Comparison of ENCODE assay signal across 9 cellular contexts in the genomic region with DNA sequence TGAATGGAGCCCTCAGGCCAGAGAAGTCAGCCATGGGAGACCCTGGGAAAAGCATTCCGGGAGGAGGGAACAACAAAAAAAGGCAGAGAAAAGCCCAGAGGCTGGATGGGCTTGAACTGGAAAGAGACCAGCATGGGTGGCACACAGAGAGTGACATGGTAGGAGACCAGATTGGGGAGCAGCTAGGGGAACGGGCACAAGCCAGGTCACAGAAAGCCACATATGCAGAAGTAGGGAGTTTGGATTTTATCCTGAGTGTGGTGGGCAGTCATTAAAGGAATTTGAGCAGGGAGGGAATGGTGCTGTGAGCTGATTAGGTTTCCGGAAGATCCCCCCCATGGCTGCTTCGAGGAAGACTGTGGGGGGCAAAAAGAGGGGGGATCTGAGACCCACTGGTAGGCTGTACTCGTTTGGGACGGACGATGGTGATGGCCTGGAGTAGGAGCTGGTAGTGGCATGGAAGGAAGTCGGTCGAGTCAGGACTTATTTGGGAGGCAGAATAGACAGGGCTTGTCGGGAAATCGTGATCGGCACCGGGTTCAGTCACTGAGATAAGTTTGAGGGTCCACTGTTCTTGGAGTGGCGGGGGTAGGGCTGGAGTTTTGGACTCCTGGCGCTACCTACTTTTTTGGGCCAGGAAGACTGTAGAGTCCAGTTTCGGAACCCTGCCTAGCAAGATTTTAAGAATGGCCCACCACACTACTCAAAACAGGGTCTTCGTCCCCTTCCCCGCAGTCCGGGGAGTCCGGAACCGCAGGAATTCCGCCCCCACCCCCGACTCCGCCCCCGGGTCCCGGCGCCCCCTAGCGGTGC. TPM values are rescaled to one million over a fixed set of nuclear protein-coding genes. Genes with fewer than 3 reads are reported as not detected.
A peak's percentile ranks its signal among the peaks of the same experiment; 100 is the strongest.
DNase-seq lines count a peak whose midpoint lies in the region; ATAC-seq and TF ChIP-seq lines count a peak whose summit lies in the region.
"Had no signal": no experiment of that assay in that cellular context is flagged by ENCODE, and none has a peak within 500 bp of the region (broad histone marks: within the 10 kb centered on the region; RNA-seq: fewer than 3 reads in every experiment).

No MANE protein-coding gene starts in this region.

- H3K4me3 ChIP-seq in CD8-positive, alpha-beta memory T cell (ENCODE audit: low read length): peak overlapping the region; percentile 97
- H3K4me3 ChIP-seq in HUES6 (ENCODE audit: low read depth, low read length): peak overlapping the region; percentile 70
- H3K4me3 ChIP-seq in ascending aorta: peak overlapping the region; percentile 62 to 83

- H3K36me3 Mint-ChIP-seq in CD8-positive, alpha-beta memory T cell: peaks cover 0 to 26% (median 0%) of the 10 kb centered on the region in 3 donors
- peaks cover 6 to 7% of the 10 kb centered on the region in 2 donors for H3K36me3 Mint-ChIP-seq in stimulated activated naive B cell treated with anti-CD40 and anti-IgM and Interleukin-4, amounts not matched to agents 10 μg/mL and 1 μg/mL and 100 μg/mL, for 72 hours

- no peaks in the 10 kb centered on the region for H3K27me3 ChIP-seq in CD8-positive, alpha-beta memory T cell (ENCODE audit: insufficient read depth, low read length, poor library complexity, severe bottlenecking)
- H3K27me3 ChIP-seq in HUES6 (ENCODE audit: control insufficient read depth, insufficient read depth, low read length) (no peaks in the 10 kb centered on the region), ascending aorta (no peaks in the 10 kb centered on the region)

- POLR2A ChIA-PET in CD8-positive, alpha-beta memory T cell (lab: Charles Lee): interaction anchor here (0.7 to 1.0 kb wide), 2 partner anchors 18 to 41 kb away, joined by 3 to 4 read pairs; no protein-coding TSS in a partner anchor

- H3K9ac ChIP-seq in HUES6 (ENCODE audit: low read length): peak overlapping the region; percentile 91

- peaks cover 20% of the 10 kb centered on the region for H3K4me1 ChIP-seq in CD8-positive, alpha-beta memory T cell (ENCODE audit: insufficient read depth, low read length)
- H3K4me1 ChIP-seq in HUES6 (ENCODE audit: control insufficient read depth, insufficient read depth, low read length): peaks cover 5% of the 10 kb centered on the region; the same call in 1 of the 2 replicates
- peaks cover 14 to 30% of the 10 kb centered on the region in 2 donors for H3K4me1 ChIP-seq in ascending aorta

- no peaks in the 10 kb centered on the region for H3K9me3 ChIP-seq in CD8-positive, alpha-beta memory T cell (ENCODE audit: low read length)
- H3K9me3 ChIP-seq in HUES6 (ENCODE audit: control insufficient read depth, insufficient read depth, low read depth, low read length): no peaks in the 10 kb centered on the region
- H3K9me3 ChIP-seq in ascending aorta: no peaks in the 10 kb centered on the region

- ATAC-seq in stimulated activated naive B cell treated with anti-CD40 and anti-IgM and Interleukin-4, amounts not matched to agents 10 μg/mL and 1 μg/mL and 100 μg/mL, for 72 hours (replicated peaks): no peak
- ATAC-seq in HG03108 (IDR thresholded peaks at IDR 0.05; ENCODE audit: unreplicated experiment) (no peak), HG02870 (IDR thresholded peaks at IDR 0.05; ENCODE audit: unreplicated experiment) (no peak)

- peaks cover 27 to 35% (median 35%) of the 10 kb centered on the region in 3 donors for H3K4me1 Mint-ChIP-seq in CD8-positive, alpha-beta memory T cell
- H3K4me1 Mint-ChIP-seq in stimulated activated naive B cell treated with anti-CD40 and anti-IgM and Interleukin-4, amounts not matched to agents 10 μg/mL and 1 μg/mL and 100 μg/mL, for 72 hours: peaks cover 15 to 21% of the 10 kb centered on the region in 2 donors

- DNase-seq in CD8-positive, alpha-beta memory T cell: no peak
- DNase-seq in ascending aorta (ENCODE audit: low spot score in 2 of 2): no peak
- peak; percentile 25 for DNase-seq in iris pigment epithelial cell (ENCODE audit: low read depth)
- no peak for DNase-seq in stimulated activated naive B cell treated with anti-CD40 and anti-IgM and Interleukin-4, amounts not matched to agents 10 μg/mL and 1 μg/mL and 100 μg/mL, for 72 hours
- DNase-seq in LoVo (ENCODE audit: low spot score): no peak

- peaks cover 0 to 5% of the 10 kb centered on the region in 2 donors for H3K27me3 Mint-ChIP-seq in CD8-positive, alpha-beta memory T cell
- no peaks in the 10 kb centered on the region for H3K27me3 Mint-ChIP-seq in stimulated activated naive B cell treated with anti-CD40 and anti-IgM and Interleukin-4, amounts not matched to agents 10 μg/mL and 1 μg/mL and 100 μg/mL, for 72 hours

- H3K4me3 Mint-ChIP-seq in CD8-positive, alpha-beta memory T cell: peak overlapping the region; percentile 90 to 99 (median 96)
- peak overlapping the region; percentile 83 to 93 for H3K4me3 Mint-ChIP-seq in stimulated activated naive B cell treated with anti-CD40 and anti-IgM and Interleukin-4, amounts not matched to agents 10 μg/mL and 1 μg/mL and 100 μg/mL, for 72 hours

- H3K27ac Mint-ChIP-seq in CD8-positive, alpha-beta memory T cell: peak overlapping the region; percentile 94 to 100 (median 98)
- H3K27ac Mint-ChIP-seq in stimulated activated naive B cell treated with anti-CD40 and anti-IgM and Interleukin-4, amounts not matched to agents 10 μg/mL and 1 μg/mL and 100 μg/mL, for 72 hours: peak overlapping the region; percentile 95

- no peaks in the 10 kb centered on the region for H3K36me3 ChIP-seq in CD8-positive, alpha-beta memory T cell (ENCODE audit: insufficient read depth, low read length)
- peaks cover 12% of the 10 kb centered on the region for H3K36me3 ChIP-seq in HUES6 (ENCODE audit: control insufficient read depth, insufficient read depth, low read length)
- H3K36me3 ChIP-seq in ascending aorta: peaks cover 11 to 17% of the 10 kb centered on the region in 2 donors

- peak overlapping the region; percentile 90 for H3K27ac ChIP-seq in CD8-positive, alpha-beta memory T cell (ENCODE audit: low read depth, low read length)
- peak overlapping the region; percentile 84; the same call in 1 of the 2 replicates for H3K27ac ChIP-seq in HUES6 (ENCODE audit: low read depth, low read length)
- H3K27ac ChIP-seq in ascending aorta: peak overlapping the region; percentile 98 to 99

- TF ChIP-seq CTCF in ascending aorta (IDR thresholded peaks at IDR 0.05): no peak

- H3K9me3 Mint-ChIP-seq in CD8-positive, alpha-beta memory T cell: no peaks in the 10 kb centered on the region
- H3K9me3 Mint-ChIP-seq in stimulated activated naive B cell treated with anti-CD40 and anti-IgM and Interleukin-4, amounts not matched to agents 10 μg/mL and 1 μg/mL and 100 μg/mL, for 72 hours: no peaks in the 10 kb centered on the region

- intact Hi-C loops in ascending aorta (cut with DNase I): loop anchor here (1.0 to 10.0 kb wide), 5 partner anchors 19 to 370 kb away; a partner anchor contains a TSS

- CTCF ChIA-PET in CD8-positive, alpha-beta memory T cell (lab: Charles Lee): interaction anchor here (1.0 to 1.8 kb wide), 3 partner anchors 12 to 210 kb away, joined by 3 to 4 read pairs (median 3); a partner anchor contains a TSS

RNA-seq across cellular contexts. Expression of a gene that starts 0.9 kb away (rescaled TPM):
- total RNA-seq in CD8-positive, alpha-beta memory T cell: 10 to 100 TPM; 15.9 to 17.8 TPM
- polyA plus RNA-seq in CD8-positive, alpha-beta memory T cell: 13.0 TPM
- total RNA-seq in ascending aorta: 39.7 TPM

RNA-seq across cellular contexts. Expression of a gene that starts 11.7 kb away (rescaled TPM):
- 1 to 10 TPM; 1.4 to 1.6 TPM for total RNA-seq in CD8-positive, alpha-beta memory T cell
- polyA plus RNA-seq in CD8-positive, alpha-beta memory T cell: 0.29 TPM
- 3.3 TPM for total RNA-seq in ascending aorta

RNA-seq across cellular contexts. Expression of a gene that starts 19.3 kb away (rescaled TPM):
- total RNA-seq in CD8-positive, alpha-beta memory T cell: 1 to 10 TPM; 7.0 to 8.5 TPM
- polyA plus RNA-seq in CD8-positive, alpha-beta memory T cell: 9.5 TPM
- 36.9 TPM for total RNA-seq in ascending aorta

RNA-seq across cellular contexts. Expression of a gene that starts 34.9 kb away (rescaled TPM):
- total RNA-seq in CD8-positive, alpha-beta memory T cell: not detected
- not detected for polyA plus RNA-seq in CD8-positive, alpha-beta memory T cell
- not detected for total RNA-seq in ascending aorta
- total RNA-seq: LHCN-M2 had no signal

RNA-seq across cellular contexts. Expression of a gene that starts 40.7 kb away (rescaled TPM):
- 10 to 100 TPM; 17.4 to 18.9 TPM for total RNA-seq in CD8-positive, alpha-beta memory T cell
- 22.8 TPM for polyA plus RNA-seq in CD8-positive, alpha-beta memory T cell
- total RNA-seq in ascending aorta: 295 TPM
